ENCODE assay signal across 1 cellular context in the genomic region with DNA sequence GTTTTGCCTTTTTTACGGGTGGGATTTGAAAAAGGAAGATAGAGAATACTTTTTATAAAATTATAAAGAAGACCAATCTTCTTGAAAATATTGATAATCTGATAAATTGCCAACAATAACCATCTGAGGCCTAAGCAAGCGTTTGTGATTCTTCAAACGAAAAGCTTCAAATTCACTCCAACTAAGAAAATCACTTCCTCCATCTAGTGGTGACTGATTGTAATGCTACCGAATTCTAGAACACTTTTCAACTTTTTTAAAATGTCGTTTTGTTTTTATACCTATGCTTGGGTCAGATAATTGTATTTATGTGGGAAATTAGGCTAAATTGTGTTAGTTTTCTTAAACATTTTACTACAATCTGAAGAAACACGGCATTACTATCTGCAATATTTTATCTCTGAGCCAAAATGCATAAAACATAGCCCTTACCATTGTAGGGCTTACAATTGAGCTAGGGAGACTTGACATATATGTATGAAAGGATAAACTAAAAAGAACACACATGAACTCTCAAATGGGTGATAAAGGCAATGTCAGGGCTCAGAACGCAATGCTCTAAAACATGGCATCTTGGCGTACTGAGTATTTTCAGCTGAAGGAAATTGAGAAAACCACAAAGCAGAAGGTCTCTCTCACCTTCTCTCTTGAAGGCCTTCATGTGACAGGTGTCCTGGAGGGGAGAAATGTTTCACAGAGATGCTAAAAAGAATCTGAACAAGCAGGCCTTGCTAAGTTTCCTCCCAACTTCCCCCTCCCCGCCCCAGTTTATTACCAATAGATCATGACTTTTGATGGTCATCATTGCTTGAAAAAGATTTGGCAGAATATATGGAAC.
TF ChIP-seq lines count a peak whose summit lies in the region.

No MANE protein-coding gene starts in this region.

TF ChIP-seq in WTC11, 78 proteins besides CTCF, POLR2A, EP300 and RAD21 (continued from another document):
- TF ChIP-seq, protein P1, sequence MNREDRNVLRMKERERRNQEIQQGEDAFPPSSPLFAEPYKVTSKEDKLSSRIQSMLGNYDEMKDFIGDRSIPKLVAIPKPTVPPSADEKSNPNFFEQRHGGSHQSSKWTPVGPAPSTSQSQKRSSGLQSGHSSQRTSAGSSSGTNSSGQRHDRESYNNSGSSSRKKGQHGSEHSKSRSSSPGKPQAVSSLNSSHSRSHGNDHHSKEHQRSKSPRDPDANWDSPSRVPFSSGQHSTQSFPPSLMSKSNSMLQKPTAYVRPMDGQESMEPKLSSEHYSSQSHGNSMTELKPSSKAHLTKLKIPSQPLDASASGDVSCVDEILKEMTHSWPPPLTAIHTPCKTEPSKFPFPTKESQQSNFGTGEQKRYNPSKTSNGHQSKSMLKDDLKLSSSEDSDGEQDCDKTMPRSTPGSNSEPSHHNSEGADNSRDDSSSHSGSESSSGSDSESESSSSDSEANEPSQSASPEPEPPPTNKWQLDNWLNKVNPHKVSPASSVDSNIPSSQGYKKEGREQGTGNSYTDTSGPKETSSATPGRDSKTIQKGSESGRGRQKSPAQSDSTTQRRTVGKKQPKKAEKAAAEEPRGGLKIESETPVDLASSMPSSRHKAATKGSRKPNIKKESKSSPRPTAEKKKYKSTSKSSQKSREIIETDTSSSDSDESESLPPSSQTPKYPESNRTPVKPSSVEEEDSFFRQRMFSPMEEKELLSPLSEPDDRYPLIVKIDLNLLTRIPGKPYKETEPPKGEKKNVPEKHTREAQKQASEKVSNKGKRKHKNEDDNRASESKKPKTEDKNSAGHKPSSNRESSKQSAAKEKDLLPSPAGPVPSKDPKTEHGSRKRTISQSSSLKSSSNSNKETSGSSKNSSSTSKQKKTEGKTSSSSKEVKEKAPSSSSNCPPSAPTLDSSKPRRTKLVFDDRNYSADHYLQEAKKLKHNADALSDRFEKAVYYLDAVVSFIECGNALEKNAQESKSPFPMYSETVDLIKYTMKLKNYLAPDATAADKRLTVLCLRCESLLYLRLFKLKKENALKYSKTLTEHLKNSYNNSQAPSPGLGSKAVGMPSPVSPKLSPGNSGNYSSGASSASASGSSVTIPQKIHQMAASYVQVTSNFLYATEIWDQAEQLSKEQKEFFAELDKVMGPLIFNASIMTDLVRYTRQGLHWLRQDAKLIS (CRISPR knock-in tag; IDR thresholded peaks at IDR 0.05; ENCODE audit: borderline replicate concordance): no peak
- no peak for TF ChIP-seq SOX15 (CRISPR knock-in tag; IDR thresholded peaks at IDR 0.05)
- TF ChIP-seq, protein P2, sequence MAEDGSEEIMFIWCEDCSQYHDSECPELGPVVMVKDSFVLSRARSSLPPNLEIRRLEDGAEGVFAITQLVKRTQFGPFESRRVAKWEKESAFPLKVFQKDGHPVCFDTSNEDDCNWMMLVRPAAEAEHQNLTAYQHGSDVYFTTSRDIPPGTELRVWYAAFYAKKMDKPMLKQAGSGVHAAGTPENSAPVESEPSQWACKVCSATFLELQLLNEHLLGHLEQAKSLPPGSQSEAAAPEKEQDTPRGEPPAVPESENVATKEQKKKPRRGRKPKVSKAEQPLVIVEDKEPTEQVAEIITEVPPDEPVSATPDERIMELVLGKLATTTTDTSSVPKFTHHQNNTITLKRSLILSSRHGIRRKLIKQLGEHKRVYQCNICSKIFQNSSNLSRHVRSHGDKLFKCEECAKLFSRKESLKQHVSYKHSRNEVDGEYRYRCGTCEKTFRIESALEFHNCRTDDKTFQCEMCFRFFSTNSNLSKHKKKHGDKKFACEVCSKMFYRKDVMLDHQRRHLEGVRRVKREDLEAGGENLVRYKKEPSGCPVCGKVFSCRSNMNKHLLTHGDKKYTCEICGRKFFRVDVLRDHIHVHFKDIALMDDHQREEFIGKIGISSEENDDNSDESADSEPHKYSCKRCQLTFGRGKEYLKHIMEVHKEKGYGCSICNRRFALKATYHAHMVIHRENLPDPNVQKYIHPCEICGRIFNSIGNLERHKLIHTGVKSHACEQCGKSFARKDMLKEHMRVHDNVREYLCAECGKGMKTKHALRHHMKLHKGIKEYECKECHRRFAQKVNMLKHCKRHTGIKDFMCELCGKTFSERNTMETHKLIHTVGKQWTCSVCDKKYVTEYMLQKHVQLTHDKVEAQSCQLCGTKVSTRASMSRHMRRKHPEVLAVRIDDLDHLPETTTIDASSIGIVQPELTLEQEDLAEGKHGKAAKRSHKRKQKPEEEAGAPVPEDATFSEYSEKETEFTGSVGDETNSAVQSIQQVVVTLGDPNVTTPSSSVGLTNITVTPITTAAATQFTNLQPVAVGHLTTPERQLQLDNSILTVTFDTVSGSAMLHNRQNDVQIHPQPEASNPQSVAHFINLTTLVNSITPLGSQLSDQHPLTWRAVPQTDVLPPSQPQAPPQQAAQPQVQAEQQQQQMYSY (CRISPR knock-in tag; IDR thresholded peaks at IDR 0.05): no peak
